13 cellular contexts compared by ENCODE assay signal in the genomic region with DNA sequence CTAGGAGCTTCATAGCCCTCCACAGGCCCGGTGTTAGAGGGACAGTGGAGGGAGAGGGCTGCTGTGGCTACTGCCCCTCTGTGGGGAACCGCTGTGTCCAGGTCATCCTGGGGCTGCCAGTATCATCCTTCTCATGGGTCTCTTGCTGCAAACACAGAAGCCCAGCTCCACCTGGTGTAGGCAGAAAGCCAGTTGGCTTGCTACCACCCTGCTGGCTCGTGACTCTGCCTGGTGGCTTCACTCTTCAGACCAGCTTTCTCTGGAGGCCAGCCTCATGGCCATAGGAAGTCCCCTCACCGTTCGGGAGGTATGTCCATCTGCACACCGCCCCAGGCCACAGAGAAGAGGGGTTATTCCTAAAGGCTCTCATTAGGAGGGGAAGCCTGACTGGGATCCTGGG. TPM values are rescaled to one million over a fixed set of nuclear protein-coding genes. Genes with fewer than 3 reads are reported as not detected.
DNase-seq lines count a peak whose midpoint lies in the region; ATAC-seq and TF ChIP-seq lines count a peak whose summit lies in the region.
"Had no signal": no experiment of that assay in that cellular context is flagged by ENCODE, and none has a peak within 500 bp of the region (broad histone marks: within the 10 kb centered on the region; RNA-seq: fewer than 3 reads in every experiment).

No MANE protein-coding gene starts in this region.

- POLR2A ChIA-PET in CD8-positive, alpha-beta memory T cell (lab: Charles Lee) = no interaction called here

- peak overlapping the region; percentile 24 for H3K27ac ChIP-seq in CD8-positive, alpha-beta memory T cell (ENCODE audit: low read depth, low read length)
- H3K27ac ChIP-seq in neural progenitor cell (no peak overlapping the region), testis (no peak overlapping the region)

- no peak overlapping the region for H3K4me3 ChIP-seq in CD8-positive, alpha-beta memory T cell (ENCODE audit: low read length)
- H3K4me3 ChIP-seq in neural progenitor cell (no peak overlapping the region), testis (no peak overlapping the region)

- no peaks in the 10 kb centered on the region for H3K9me3 ChIP-seq in CD8-positive, alpha-beta memory T cell (ENCODE audit: low read length)
- H3K9me3 ChIP-seq in neural progenitor cell (ENCODE audit: low read depth) (no peaks in the 10 kb centered on the region), testis (no peaks in the 10 kb centered on the region)

- H3K4me3 Mint-ChIP-seq in CD8-positive, alpha-beta memory T cell = no peak overlapping the region
- H3K4me3 Mint-ChIP-seq in neural progenitor cell = no peak overlapping the region
- H3K4me3 Mint-ChIP-seq: activated CD8-positive, alpha-beta memory T cell treated with anti-CD3 and anti-CD28 coated beads, Interleukin-2, amount 10 ng/mL, durations not matched to agents 7 days and 5 days had no signal

- peak overlapping the region in 6 of 8 donors; percentile 50 to 97 (median 67) for H3K27ac Mint-ChIP-seq in CD8-positive, alpha-beta memory T cell
- H3K27ac Mint-ChIP-seq in neural progenitor cell = peak overlapping the region; percentile 42

- H3K79me2 ChIP-seq in neural progenitor cell (ENCODE audit: low read depth) = no peaks in the 10 kb centered on the region

- peaks cover 0 to 2% of the 10 kb centered on the region in 2 donors for H3K27me3 Mint-ChIP-seq in CD8-positive, alpha-beta memory T cell
- peaks cover 3% of the 10 kb centered on the region for H3K27me3 Mint-ChIP-seq in neural progenitor cell (ENCODE audit: insufficient read depth, low read depth)
- H3K27me3 Mint-ChIP-seq: activated CD8-positive, alpha-beta memory T cell treated with anti-CD3 and anti-CD28 coated beads, Interleukin-2, amount 10 ng/mL, durations not matched to agents 7 days and 5 days had no signal

- no peak for TF ChIP-seq POLR2A in testis (IDR thresholded peaks at IDR 0.05)

- TF ChIP-seq CTCF in neural progenitor cell (IDR thresholded peaks at IDR 0.05) (no peak), testis (IDR thresholded peaks at IDR 0.05) (no peak)

- H3K36me3 Mint-ChIP-seq in CD8-positive, alpha-beta memory T cell = peaks cover 0 to 75% (median 5%) of the 10 kb centered on the region in 3 donors
- H3K36me3 Mint-ChIP-seq in neural progenitor cell = peaks cover 4% of the 10 kb centered on the region

- H3K9ac ChIP-seq in neural progenitor cell = no peak overlapping the region

- no peak overlapping the region for H3K4me2 ChIP-seq in neural progenitor cell

- no peak overlapping the region for H2AFZ ChIP-seq in neural progenitor cell (replicated peaks)

- 80% methylated on average over 6 of the region's 6 CpGs; no CpG with 5 or more reads in 1 of the 2 donors for WGBS in testis, 2 donors

- H4K20me1 ChIP-seq in neural progenitor cell (ENCODE audit: low read depth) = peaks cover 26% of the 10 kb centered on the region

- ATAC-seq in HG02763 (IDR thresholded peaks at IDR 0.05; ENCODE audit: unreplicated experiment) (no peak), GM21825 (IDR thresholded peaks at IDR 0.05; ENCODE audit: unreplicated experiment) (no peak), HG03520 (IDR thresholded peaks at IDR 0.05; ENCODE audit: unreplicated experiment) (no peak)
- ATAC-seq: activated CD8-positive, alpha-beta memory T cell treated with anti-CD3 and anti-CD28 coated beads, Interleukin-2, amount 10 ng/mL, durations not matched to agents 7 days and 5 days; Panc1; sciatic nerve had no signal

- H3K4me1 Mint-ChIP-seq in CD8-positive, alpha-beta memory T cell = peaks cover 42 to 69% (median 48%) of the 10 kb centered on the region in 3 donors
- peaks cover 17% of the 10 kb centered on the region for H3K4me1 Mint-ChIP-seq in neural progenitor cell

- intact Hi-C loops in testis (cut with DNase I; ENCODE audit: low total_unique reads) = no loop called here

- no peaks in the 10 kb centered on the region for H3K27me3 ChIP-seq in CD8-positive, alpha-beta memory T cell (ENCODE audit: insufficient read depth, low read length, poor library complexity, severe bottlenecking)
- H3K27me3 ChIP-seq in neural progenitor cell (no peaks in the 10 kb centered on the region), testis (no peaks in the 10 kb centered on the region)

- peaks cover 37% of the 10 kb centered on the region for H3K4me1 ChIP-seq in CD8-positive, alpha-beta memory T cell (ENCODE audit: insufficient read depth, low read length)
- H3K4me1 ChIP-seq in neural progenitor cell = peaks cover 8% of the 10 kb centered on the region
- peaks cover 18% of the 10 kb centered on the region for H3K4me1 ChIP-seq in testis

- CTCF ChIA-PET in CD8-positive, alpha-beta memory T cell (lab: Charles Lee) = interaction anchor here (1.2 to 1.5 kb wide), 2 partner anchors 29 to 33 kb away, joined by 3 to 5 read pairs; no protein-coding TSS in a partner anchor

- peaks cover 6% of the 10 kb centered on the region for H3F3A ChIP-seq in neural progenitor cell (ENCODE audit: low read depth)

- no peaks in the 10 kb centered on the region for H3K9me3 Mint-ChIP-seq in CD8-positive, alpha-beta memory T cell
- no peaks in the 10 kb centered on the region for H3K9me3 Mint-ChIP-seq in neural progenitor cell

- H3K36me3 ChIP-seq in CD8-positive, alpha-beta memory T cell (ENCODE audit: insufficient read depth, low read length) = peaks cover 38% of the 10 kb centered on the region
- H3K36me3 ChIP-seq in neural progenitor cell (no peaks in the 10 kb centered on the region), testis (ENCODE audit: low read depth, missing control alignments) (no peaks in the 10 kb centered on the region)

- DNase-seq in CD8-positive, alpha-beta memory T cell = no peak
- peak; percentile 93 for DNase-seq in NCI-H1092 treated with DMSO at 0.1 percent for 48 hours (lab: John Stamatoyannopoulos, UW)
- peak; percentile 95 for DNase-seq in cerebellar cortex (ENCODE audit: low spot score)
- DNase-seq in neural progenitor cell (ENCODE audit: low spot score) = no peak
- no peak for DNase-seq in testis
- DNase-seq: activated CD8-positive, alpha-beta memory T cell treated with anti-CD3 and anti-CD28 coated beads, Interleukin-2, amount 10 ng/mL, durations not matched to agents 7 days and 5 days; Kasumi-1; T-helper 9 cell had no signal

RNA-seq across cellular contexts. Expression of a gene that starts 19.4 kb away (rescaled TPM):
- under 1 TPM; 0.31 to 0.48 TPM for total RNA-seq in CD8-positive, alpha-beta memory T cell
- polyA plus RNA-seq in CD8-positive, alpha-beta memory T cell = not detected
- total RNA-seq in neural progenitor cell (ENCODE audit: low replicate concordance) (0.02 and 0.25 TPM in 2 replicates), testis (10 to 100 TPM in 1 of 2 donors, 1 to 10 TPM in 1; 5.7 to 11.9 TPM)
- 5.3 TPM for polyA plus RNA-seq in testis (ENCODE audit: insufficient read depth, low read depth, low replicate concordance)

Comparison
In these comparisons a context has a peak if more than half of its experiments do, and no peak if none do; other contexts are left out.
1. DNase-seq: peak in NCI-H1092 treated with DMSO at 0.1 percent for 48 hours (single experiment) and cerebellar cortex (single experiment); none in CD8-positive, alpha-beta memory T cell (0 of 5), neural progenitor cell (single experiment) and testis (single experiment).